ENCODE assay signal across 1 cellular context in genomic region chr11:68402355-68403031, GRCh38.
TF ChIP-seq lines count a peak whose summit lies in the region.

No MANE protein-coding gene starts in this region.

TF ChIP-seq in HepG2, 621 proteins besides CTCF, POLR2A, EP300 and RAD21 (continued from another document):
- peak; percentile 28; the same call in 1 of the 2 replicates for TF ChIP-seq TFAP4 (IDR thresholded peaks at IDR 0.05; ENCODE audit: borderline replicate concordance, low read depth)
- TF ChIP-seq ARNTL (CRISPR knock-in tag; IDR thresholded peaks at IDR 0.05): no peak
TF ChIP-seq in HepG2: peak in this region for 3.
